In the genomic region with DNA sequence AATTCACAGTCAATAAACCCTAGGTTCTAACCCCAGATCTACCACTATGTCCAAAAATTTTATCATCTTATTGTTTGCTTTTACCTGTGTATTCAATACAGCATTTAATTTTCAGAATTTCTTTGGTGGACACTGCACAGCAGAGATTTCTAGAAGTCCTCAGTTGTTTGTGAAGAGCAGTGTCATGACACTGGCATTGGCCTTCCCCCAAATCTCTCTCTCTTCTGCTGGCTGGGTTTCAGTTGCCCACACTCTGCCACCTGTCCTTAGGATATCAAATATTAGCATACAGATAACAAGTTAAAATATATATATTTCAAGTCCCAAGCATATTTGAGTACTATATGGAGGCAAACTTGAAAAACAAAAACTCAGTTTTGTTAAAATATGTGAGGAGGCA, we compare ENCODE assay signal across 26 cellular contexts. TPM values are rescaled to one million over a fixed set of nuclear protein-coding genes. Genes with fewer than 3 reads are reported as not detected.
DNase-seq lines count a peak whose midpoint lies in the region; ATAC-seq and TF ChIP-seq lines count a peak whose summit lies in the region.
"Had no signal": no experiment of that assay in that cellular context is flagged by ENCODE, and none has a peak within 500 bp of the region (broad histone marks: within the 10 kb centered on the region; RNA-seq: fewer than 3 reads in every experiment).

No MANE protein-coding gene starts in this region.

- H3K9me3 Mint-ChIP-seq in natural killer cell, result peaks cover 2 to 7% of the 10 kb centered on the region in 2 donors
- peaks cover 2% of the 10 kb centered on the region for H3K9me3 Mint-ChIP-seq in natural killer cell treated with Interleukin-12 subunit alpha and Interleukin-12 subunit beta and Interleukin-15 and Interleukin-18, amount 100 ng/mL, for 72 hours
- peaks cover 8% of the 10 kb centered on the region for H3K9me3 Mint-ChIP-seq in nephron

- DNase-seq in natural killer cell, result no peak
- DNase-seq in natural killer cell treated with Interleukin-12 subunit alpha and Interleukin-12 subunit beta and Interleukin-15 and Interleukin-18, amount 100 ng/mL, for 72 hours (ENCODE audit: low spot score), result no peak
- peak; percentile 58 for DNase-seq in cerebellum (ENCODE audit: low spot score)
- no peak for DNase-seq in SJCRH30
- DNase-seq in GM13977 (ENCODE audit: low spot score), result no peak
- DNase-seq: AML-193, Calu3, H9, KBM-7, MG63, NCI-H1105 treated with DMSO at 0.1 percent for 48 hours, NCI-H2081, NCI-H2227 treated with DMSO at 0.1 percent for 48 hours, NCI-H526 treated with DMSO at 0.1 percent for 48 hours, OCI-M1, Peyer's patch, SHP77 treated with DMSO at 0.1 percent for 48 hours, SK-N-SH had no signal

- no peak overlapping the region for H3K27ac ChIP-seq in SJCRH30
- H3K27ac ChIP-seq: BLaER1 treated with 17β-estradiol and CSF1 and Interleukin-3, amounts not matched to agents 10 nM and 100 nM; Peyer's patch had no signal

- ATAC-seq in natural killer cell, result no peak
- no peak for ATAC-seq in natural killer cell treated with Interleukin-12 subunit alpha and Interleukin-12 subunit beta and Interleukin-15 and Interleukin-18, amount 100 ng/mL, for 72 hours
- no peak for ATAC-seq in HG03175 (IDR thresholded peaks at IDR 0.05; ENCODE audit: unreplicated experiment)
- ATAC-seq: GM23338 had no signal

- H3K4me1 ChIP-seq in SJCRH30, result peaks cover 3% of the 10 kb centered on the region; the same call in 1 of the 2 replicates

- H3K4me3 Mint-ChIP-seq in natural killer cell (peak overlapping the region; percentile 9), nephron (peak overlapping the region in 2 of 3 experiments; percentile 75 to 81)
- H3K4me3 Mint-ChIP-seq in natural killer cell treated with Interleukin-12 subunit alpha and Interleukin-12 subunit beta and Interleukin-15 and Interleukin-18, amount 100 ng/mL, for 72 hours, result no peak overlapping the region
- H3K4me3 Mint-ChIP-seq: GM23338 had no signal

- H3K27ac Mint-ChIP-seq in natural killer cell, result no peak overlapping the region
- H3K27ac Mint-ChIP-seq in natural killer cell treated with Interleukin-12 subunit alpha and Interleukin-12 subunit beta and Interleukin-15 and Interleukin-18, amount 100 ng/mL, for 72 hours, result no peak overlapping the region
- H3K27ac Mint-ChIP-seq in nephron, result peak overlapping the region in 2 of 3 experiments; percentile 41 to 48
- H3K27ac Mint-ChIP-seq: GM23338, H9 had no signal

- TF ChIP-seq CTCF in natural killer cell (IDR thresholded peaks at IDR 0.05) (no peak), nephron (IDR thresholded peaks at IDR 0.05; ENCODE audit: unreplicated experiment in 3 of 3) (no peak), GM13977 (IDR thresholded peaks at IDR 0.05; ENCODE audit: extremely low read depth, insufficient read depth, missing control alignments) (no peak)

- H3K36me3 ChIP-seq in SJCRH30, result peaks cover 8% of the 10 kb centered on the region; the same call in 1 of the 2 replicates

- in situ Hi-C loops in GM13977 (cut with MboI; ENCODE audit: low pct_unique_long_range_greater_than_20kb, low sequenced_read_pairs, unreplicated experiment), result no loop called here

- intact Hi-C loops in natural killer cell (cut with micrococcal nuclease), result no loop called here

- H3K4me3 ChIP-seq in SJCRH30, result no peak overlapping the region
- H3K4me3 ChIP-seq: BLaER1 treated with 17β-estradiol and CSF1 and Interleukin-3, amounts not matched to agents 10 nM and 100 nM; GM23338; MG63; Peyer's patch had no signal

- H3K27me3 Mint-ChIP-seq in natural killer cell (ENCODE audit: low read depth in 2 of 2), result no peaks in the 10 kb centered on the region
- H3K27me3 Mint-ChIP-seq in natural killer cell treated with Interleukin-12 subunit alpha and Interleukin-12 subunit beta and Interleukin-15 and Interleukin-18, amount 100 ng/mL, for 72 hours, result no peaks in the 10 kb centered on the region
- H3K27me3 Mint-ChIP-seq in nephron (ENCODE audit: low read depth), result no peaks in the 10 kb centered on the region
- H3K27me3 Mint-ChIP-seq: CD4-positive, alpha-beta memory T cell had no signal

- peaks cover 15 to 24% of the 10 kb centered on the region in 2 donors for H3K4me1 Mint-ChIP-seq in natural killer cell
- peaks cover 17 to 21% of the 10 kb centered on the region in 2 donors for H3K4me1 Mint-ChIP-seq in natural killer cell treated with Interleukin-12 subunit alpha and Interleukin-12 subunit beta and Interleukin-15 and Interleukin-18, amount 100 ng/mL, for 72 hours (ENCODE audit: low read depth in 2 of 2)
- peaks cover 18% of the 10 kb centered on the region for H3K4me1 Mint-ChIP-seq in nephron

- H3K9me3 ChIP-seq in SJCRH30 (replicated peaks), result 0 out of 2 replicates have a peak, but pooled peaks cover 3% of the 10 kb centered on the region
- H3K9me3 ChIP-seq: MG63, Peyer's patch, SK-N-SH had no signal

- H3K36me3 Mint-ChIP-seq in natural killer cell, result peaks cover 11% of the 10 kb centered on the region
- peaks cover 9% of the 10 kb centered on the region for H3K36me3 Mint-ChIP-seq in natural killer cell treated with Interleukin-12 subunit alpha and Interleukin-12 subunit beta and Interleukin-15 and Interleukin-18, amount 100 ng/mL, for 72 hours
- peaks cover 5% of the 10 kb centered on the region for H3K36me3 Mint-ChIP-seq in nephron (ENCODE audit: low read depth)

- no peaks in the 10 kb centered on the region for H3K27me3 ChIP-seq in SJCRH30
- H3K27me3 ChIP-seq: BLaER1 treated with 17β-estradiol and CSF1 and Interleukin-3, amounts not matched to agents 10 nM and 100 nM; MG63; Peyer's patch had no signal

RNA-seq across cellular contexts. Expression of a gene that starts 2.0 kb away (rescaled TPM):
- total RNA-seq in natural killer cell (10 to 100 TPM; 86.1 to 92.2 (median 87.1) TPM), cerebellum (57.9 TPM)
- 10 to 100 TPM; 39.6 to 43.5 TPM for total RNA-seq in natural killer cell treated with Interleukin-12 subunit alpha and Interleukin-12 subunit beta and Interleukin-15 and Interleukin-18, amount 100 ng/mL, for 72 hours
- total RNA-seq in SJCRH30 (2014; rRNA removed; shearing (Covaris generic)), result 54.4 and 66.1 TPM in 2 replicates

RNA-seq across cellular contexts. Expression of a gene that starts 20.2 kb away (rescaled TPM):
- total RNA-seq in natural killer cell (1 to 10 TPM; 3.7 to 4.4 (median 4.4) TPM), cerebellum (0.73 TPM)
- 1 to 10 TPM; 1.5 to 7.2 TPM for total RNA-seq in natural killer cell treated with Interleukin-12 subunit alpha and Interleukin-12 subunit beta and Interleukin-15 and Interleukin-18, amount 100 ng/mL, for 72 hours
- total RNA-seq in SJCRH30 (2014; rRNA removed; shearing (Covaris generic)), result 1.8 and 2.0 TPM in 2 replicates
- total RNA-seq: LHCN-M2 had no signal

RNA-seq across cellular contexts. Expression of a gene that starts 46.1 kb away (rescaled TPM):
- total RNA-seq in natural killer cell (under 1 TPM; 0.19 to 0.41 (median 0.35) TPM), cerebellum (0.09 TPM)
- under 1 TPM in 1 of 2 donors, not detected in 1; 0.67 TPM for total RNA-seq in natural killer cell treated with Interleukin-12 subunit alpha and Interleukin-12 subunit beta and Interleukin-15 and Interleukin-18, amount 100 ng/mL, for 72 hours
- total RNA-seq in SJCRH30 (2014; rRNA removed; shearing (Covaris generic)), result 0.08 and 0.14 TPM in 2 replicates
- total RNA-seq: HT1080, LHCN-M2, NCI-H460, Peyer's patch had no signal

Comparison
In these comparisons a context has a peak if more than half of its experiments do, and no peak if none do; other contexts are left out.
1. H3K27ac Mint-ChIP-seq: peak in nephron (2 of 3); none in natural killer cell (0 of 2) and natural killer cell treated with Interleukin-12 subunit alpha and Interleukin-12 subunit beta and Interleukin-15 and Interleukin-18, amount 100 ng/mL, for 72 hours (0 of 2).